30 cellular contexts compared by ENCODE assay signal in the genomic region with DNA sequence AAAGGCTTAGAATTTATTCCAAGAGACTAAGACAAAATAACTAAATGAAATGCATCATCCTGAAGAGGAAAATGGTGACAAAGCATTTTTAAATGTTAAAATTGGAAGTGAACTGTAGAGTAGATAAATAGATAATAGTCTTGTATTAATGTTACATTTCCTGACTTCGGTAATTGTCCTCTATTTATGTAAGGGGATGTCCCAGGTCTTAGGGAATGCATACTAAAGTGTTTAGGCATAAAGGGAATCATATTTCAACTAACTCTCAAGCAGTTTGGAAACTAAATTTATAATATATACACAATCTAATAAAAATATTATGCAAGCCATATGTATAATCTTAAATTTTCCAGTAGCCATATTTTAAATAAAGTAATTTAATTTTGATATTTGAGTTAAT.
"Had no signal": no experiment of that assay in that cellular context is flagged by ENCODE, and none has a peak within 500 bp of the region (broad histone marks: within the 10 kb centered on the region; RNA-seq: fewer than 3 reads in every experiment).

No MANE protein-coding gene starts in this region.

- H3K4me3 Mint-ChIP-seq: activated CD4-positive, alpha-beta memory T cell treated with anti-CD3 and anti-CD28 coated beads, Interleukin-2, amount 10 ng/mL, durations not matched to agents 7 days and 5 days; activated CD8-positive, alpha-beta memory T cell treated with anti-CD3 and anti-CD28 coated beads, Interleukin-2, amount 10 ng/mL, durations not matched to agents 7 days and 5 days; activated naive CD8-positive, alpha-beta T cell treated with anti-CD3 and anti-CD28 coated beads for 36 hours; activated T-helper 17 cell treated with anti-CD3 and anti-CD28 coated beads, Interleukin-2, amount 50 U/mL, for 72 hours; T-cell had no signal

- DNase-seq: activated CD4-positive, alpha-beta memory T cell treated with anti-CD3 and anti-CD28 coated beads, Interleukin-2, amount 10 ng/mL, durations not matched to agents 7 days and 5 days; activated CD4-positive, alpha-beta T cell treated with anti-CD3 and anti-CD28 coated beads for 1 hour; activated CD4-positive, alpha-beta T cell treated with anti-CD3 and anti-CD28 coated beads for 48 hours; activated CD4-positive, CD25-positive, alpha-beta regulatory T cell; activated CD8-positive, alpha-beta memory T cell treated with anti-CD3 and anti-CD28 coated beads for 24 hours; activated CD8-positive, alpha-beta memory T cell treated with anti-CD3 and anti-CD28 coated beads, Interleukin-2, amount 10 ng/mL, durations not matched to agents 7 days and 5 days; activated CD8-positive, alpha-beta memory T cell treated with anti-CD3 and anti-CD28 coated beads, Interleukin-2, amount 50 U/mL, for 48 hours; activated effector memory CD4-positive, alpha-beta T cell treated with anti-CD3 and anti-CD28 coated beads, Interleukin-2, amount 50 U/mL, for 16 hours; activated naive CD4-positive, alpha-beta T cell; activated naive CD4-positive, alpha-beta T cell treated with anti-CD3 and anti-CD28 coated beads, Interleukin-2, amount 50 U/mL, for 16 hours; activated naive CD8-positive, alpha-beta T cell treated with anti-CD3 and anti-CD28 coated beads for 36 hours; activated T-cell treated with anti-CD3 and anti-CD28 coated beads, Interleukin-2, amount 50 U/mL, for 48 hours; amniotic stem cell; aorta; brain microvascular endothelial cell; central memory CD4-positive, alpha-beta T cell; MM.1S; MV-4-11; NCI-H1092; NCI-H1436 treated with DMSO at 0.1 percent for 48 hours; NCI-H1694 treated with DMSO at 0.1 percent for 48 hours; NCI-H2029; NCI-H345; NCI-H524 treated with DMSO at 0.1 percent for 48 hours; Peyer's patch; Right ventricle myocardium superior; T-cell; T1000; WERI-Rb-1 had no signal

- ATAC-seq: activated CD8-positive, alpha-beta memory T cell treated with anti-CD3 and anti-CD28 coated beads, Interleukin-2, amount 10 ng/mL, durations not matched to agents 7 days and 5 days; activated T-helper 17 cell treated with anti-CD3 and anti-CD28 coated beads, Interleukin-2, amount 50 U/mL, for 72 hours; T-cell had no signal

- H3K27ac Mint-ChIP-seq: activated CD4-positive, alpha-beta memory T cell treated with anti-CD3 and anti-CD28 coated beads, Interleukin-2, amount 10 ng/mL, durations not matched to agents 7 days and 5 days; activated CD8-positive, alpha-beta memory T cell treated with anti-CD3 and anti-CD28 coated beads, Interleukin-2, amount 10 ng/mL, durations not matched to agents 7 days and 5 days; activated naive CD8-positive, alpha-beta T cell treated with anti-CD3 and anti-CD28 coated beads for 36 hours; activated T-helper 17 cell treated with anti-CD3 and anti-CD28 coated beads, Interleukin-2, amount 50 U/mL, for 72 hours; T-cell had no signal

- H3K9me3 ChIP-seq: Peyer's patch had no signal

- H3K4me1 Mint-ChIP-seq: activated CD4-positive, alpha-beta memory T cell treated with anti-CD3 and anti-CD28 coated beads, Interleukin-2, amount 10 ng/mL, durations not matched to agents 7 days and 5 days; activated CD8-positive, alpha-beta memory T cell treated with anti-CD3 and anti-CD28 coated beads, Interleukin-2, amount 10 ng/mL, durations not matched to agents 7 days and 5 days; activated naive CD8-positive, alpha-beta T cell treated with anti-CD3 and anti-CD28 coated beads for 36 hours; activated T-helper 17 cell treated with anti-CD3 and anti-CD28 coated beads, Interleukin-2, amount 50 U/mL, for 72 hours; T-cell had no signal

- H3K27me3 Mint-ChIP-seq: activated CD4-positive, alpha-beta memory T cell treated with anti-CD3 and anti-CD28 coated beads, Interleukin-2, amount 10 ng/mL, durations not matched to agents 7 days and 5 days; activated CD8-positive, alpha-beta memory T cell treated with anti-CD3 and anti-CD28 coated beads, Interleukin-2, amount 10 ng/mL, durations not matched to agents 7 days and 5 days; activated T-helper 17 cell treated with anti-CD3 and anti-CD28 coated beads, Interleukin-2, amount 50 U/mL, for 72 hours; T-cell had no signal
